ENCODE assay signal across 21 cellular contexts in the genomic region with DNA sequence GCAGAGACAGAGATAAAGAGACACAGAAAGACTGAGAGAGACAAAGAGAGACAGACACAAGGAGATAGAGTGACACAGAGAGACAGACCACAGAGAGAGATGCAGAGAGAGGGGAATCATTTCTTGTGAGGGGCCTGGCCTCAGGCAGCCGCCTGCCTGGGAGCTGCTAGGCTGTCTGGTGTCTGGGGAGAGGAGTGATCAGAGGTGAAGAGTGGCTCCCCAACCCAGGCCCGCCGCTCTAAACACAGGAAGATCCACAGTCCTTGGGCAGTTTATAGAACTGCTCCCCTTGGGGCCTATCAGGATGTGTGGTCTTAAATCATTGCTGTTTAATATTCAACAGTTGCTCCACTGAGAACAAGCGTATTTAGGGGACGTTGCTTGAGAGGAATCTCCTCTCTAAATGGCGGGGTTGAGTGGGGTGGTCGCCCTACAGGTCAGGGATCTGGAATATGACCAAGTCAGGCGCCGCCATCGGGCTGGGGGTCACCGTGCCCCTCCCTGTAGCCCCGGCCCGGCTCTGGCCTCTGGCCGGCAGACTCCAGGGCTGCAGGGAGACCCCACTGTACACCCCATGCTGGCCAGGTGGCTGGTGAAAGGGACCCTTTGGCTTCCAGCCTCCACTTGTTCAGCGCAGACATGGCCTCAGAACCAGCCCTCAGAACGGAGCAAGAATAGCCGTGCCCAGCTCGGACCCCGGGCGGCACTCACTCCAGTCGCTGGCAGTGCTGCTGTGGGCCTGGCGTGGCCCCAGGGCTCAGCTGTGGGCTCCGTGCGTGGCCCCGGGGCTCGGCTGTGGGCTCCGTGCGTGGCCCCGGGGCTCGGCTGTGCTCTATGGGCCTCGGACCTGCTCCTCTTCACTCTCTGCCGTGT.
DNase-seq lines count a peak whose midpoint lies in the region; ATAC-seq and TF ChIP-seq lines count a peak whose summit lies in the region.
"Had no signal": no experiment of that assay in that cellular context is flagged by ENCODE, and none has a peak within 500 bp of the region (broad histone marks: within the 10 kb centered on the region; RNA-seq: fewer than 3 reads in every experiment).

No MANE protein-coding gene starts in this region.

- no peaks in the 10 kb centered on the region for H4K20me1 ChIP-seq in neural progenitor cell (ENCODE audit: low read depth)

- ATAC-seq in stimulated activated naive CD8-positive, alpha-beta T cell treated with anti-CD3 and anti-CD28 coated beads, Interleukin-15, amount 100 ng/mL, for 72 hours: peak; percentile 23
- no peak for ATAC-seq in stimulated activated naive CD8-positive, alpha-beta T cell treated with anti-CD3 and anti-CD28 coated beads, Interleukin-15, Interleukin-2, amounts not matched to agents 100 U/mL and 50 U/mL, for 24 hours
- ATAC-seq in T-helper 17 cell: no peak
- ATAC-seq: Panc1, Right ventricle myocardium inferior had no signal

- H3K79me2 ChIP-seq in neural progenitor cell (ENCODE audit: low read depth): no peaks in the 10 kb centered on the region

- peaks cover 9% of the 10 kb centered on the region for H3K4me1 Mint-ChIP-seq in stimulated activated naive CD8-positive, alpha-beta T cell treated with anti-CD3 and anti-CD28 coated beads, Interleukin-15, amount 100 ng/mL, for 72 hours
- peaks cover 14% of the 10 kb centered on the region for H3K4me1 Mint-ChIP-seq in T-helper 17 cell
- H3K4me1 Mint-ChIP-seq in neural progenitor cell: peaks cover 6% of the 10 kb centered on the region

- no peak overlapping the region for H3K4me2 ChIP-seq in neural progenitor cell

- peaks cover 5% of the 10 kb centered on the region for H3K27me3 Mint-ChIP-seq in stimulated activated naive CD8-positive, alpha-beta T cell treated with anti-CD3 and anti-CD28 coated beads, Interleukin-15, amount 100 ng/mL, for 72 hours
- H3K27me3 Mint-ChIP-seq in T-helper 17 cell (no peaks in the 10 kb centered on the region), neural progenitor cell (ENCODE audit: insufficient read depth, low read depth) (peaks cover 12% of the 10 kb centered on the region)
- H3K27me3 Mint-ChIP-seq: CD4-positive, CD25-positive, alpha-beta regulatory T cell had no signal

- no peak overlapping the region for H2AFZ ChIP-seq in neural progenitor cell (replicated peaks)

- H3K27ac ChIP-seq in neural progenitor cell: no peak overlapping the region

- no peak overlapping the region for H3K27ac Mint-ChIP-seq in stimulated activated naive CD8-positive, alpha-beta T cell treated with anti-CD3 and anti-CD28 coated beads, Interleukin-15, amount 100 ng/mL, for 72 hours
- peak overlapping the region; percentile 68 for H3K27ac Mint-ChIP-seq in T-helper 17 cell
- H3K27ac Mint-ChIP-seq in neural progenitor cell: no peak overlapping the region

- H3K36me3 Mint-ChIP-seq in T-helper 17 cell (ENCODE audit: low read depth): no peaks in the 10 kb centered on the region
- H3K36me3 Mint-ChIP-seq in neural progenitor cell: no peaks in the 10 kb centered on the region
- H3K36me3 Mint-ChIP-seq: CD4-positive, CD25-positive, alpha-beta regulatory T cell had no signal

- H3K9ac ChIP-seq in neural progenitor cell: no peak overlapping the region

- H3K9me3 ChIP-seq in T-helper 17 cell (ENCODE audit: control insufficient read depth, low read length, poor library complexity, severe bottlenecking) (no peaks in the 10 kb centered on the region), neural progenitor cell (ENCODE audit: low read depth) (no peaks in the 10 kb centered on the region)
- H3K9me3 ChIP-seq: MG63 had no signal

- peaks cover 9% of the 10 kb centered on the region for H3F3A ChIP-seq in neural progenitor cell (ENCODE audit: low read depth)

- H3K36me3 ChIP-seq in neural progenitor cell: no peaks in the 10 kb centered on the region
- H3K36me3 ChIP-seq: MG63 had no signal

- no peak for DNase-seq in stimulated activated naive CD8-positive, alpha-beta T cell treated with anti-CD3 and anti-CD28 coated beads, Interleukin-15, amount 100 ng/mL, for 72 hours
- no peak for DNase-seq in stimulated activated naive CD8-positive, alpha-beta T cell treated with anti-CD3 and anti-CD28 coated beads, Interleukin-15, Interleukin-2, amounts not matched to agents 100 U/mL and 50 U/mL, for 24 hours
- DNase-seq in T-helper 17 cell: no peak
- no peak for DNase-seq in neural progenitor cell (ENCODE audit: low spot score)
- no peak for DNase-seq in NCI-H1930 (lab: John Stamatoyannopoulos, UW)
- no peak for DNase-seq in RKO (ENCODE audit: low spot score)
- DNase-seq in SHP77 (lab: John Stamatoyannopoulos, UW): no peak
- no peak for DNase-seq in NCI-H524 (lab: John Stamatoyannopoulos, UW)
- DNase-seq: 8988T; AML-193; CD4-positive, CD25-positive, alpha-beta regulatory T cell; COR-L47; DMS79; Kasumi-1; MG63; NCI-H1417 treated with DMSO at 0.1 percent for 48 hours; NCI-H187; NCI-H2107; NK-92 treated with Interleukin-12 subunit alpha and Interleukin-12 subunit beta, amount 100 ng/mL, for 24 hours had no signal

- no peaks in the 10 kb centered on the region for H3K4me1 ChIP-seq in neural progenitor cell

- no peak overlapping the region for H3K4me3 Mint-ChIP-seq in stimulated activated naive CD8-positive, alpha-beta T cell treated with anti-CD3 and anti-CD28 coated beads, Interleukin-15, amount 100 ng/mL, for 72 hours
- H3K4me3 Mint-ChIP-seq in T-helper 17 cell: no peak overlapping the region
- peak overlapping the region; percentile 2 for H3K4me3 Mint-ChIP-seq in neural progenitor cell
- H3K4me3 Mint-ChIP-seq: CD4-positive, CD25-positive, alpha-beta regulatory T cell had no signal

- no peak for TF ChIP-seq CTCF in neural progenitor cell (IDR thresholded peaks at IDR 0.05)

- peaks cover 24% of the 10 kb centered on the region for H3K27me3 ChIP-seq in neural progenitor cell

- H3K4me3 ChIP-seq in neural progenitor cell: no peak overlapping the region
- H3K4me3 ChIP-seq: MG63 had no signal

- H3K9me3 Mint-ChIP-seq in stimulated activated naive CD8-positive, alpha-beta T cell treated with anti-CD3 and anti-CD28 coated beads, Interleukin-15, amount 100 ng/mL, for 72 hours: no peaks in the 10 kb centered on the region
- no peaks in the 10 kb centered on the region for H3K9me3 Mint-ChIP-seq in neural progenitor cell
